ENCODE assay signal across 8 cellular contexts in the genomic region with DNA sequence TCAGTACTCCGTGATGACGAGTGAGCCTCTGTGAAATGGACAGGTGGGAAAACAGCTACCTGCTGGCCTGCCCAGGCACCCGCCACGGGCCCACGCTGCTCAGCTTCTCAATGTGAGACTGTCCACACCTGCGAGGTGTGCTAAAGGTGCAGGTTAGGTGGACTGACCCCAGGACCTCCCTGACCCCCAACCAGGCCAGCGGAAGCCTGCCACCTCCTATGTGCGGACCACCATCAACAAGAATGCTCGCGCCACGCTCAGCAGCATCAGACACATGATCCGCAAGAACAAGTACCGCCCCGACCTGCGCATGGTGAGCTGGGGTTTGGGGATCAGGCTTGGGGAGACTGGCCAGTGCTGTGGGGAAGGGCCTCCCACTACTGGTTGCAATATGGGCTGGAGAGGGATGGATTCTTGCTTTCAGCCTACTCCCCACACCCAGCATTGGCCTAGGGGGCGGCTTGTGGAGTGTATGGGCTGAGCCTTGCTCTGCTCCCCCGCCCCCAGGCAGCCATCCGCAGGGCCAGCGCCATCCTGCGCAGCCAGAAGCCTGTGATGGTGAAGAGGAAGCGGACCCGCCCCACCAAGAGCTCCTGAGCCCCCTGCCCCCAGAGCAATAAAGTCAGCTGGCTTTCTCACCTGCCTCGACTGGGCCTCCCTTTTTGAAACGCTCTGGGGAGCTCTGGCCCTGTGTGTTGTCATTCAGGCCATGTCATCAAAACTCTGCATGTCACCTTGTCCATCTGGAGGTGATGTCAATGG. TPM values are rescaled to one million over a fixed set of nuclear protein-coding genes. Genes with fewer than 3 reads are reported as not detected.
DNase-seq lines count a peak whose midpoint lies in the region; ATAC-seq and TF ChIP-seq lines count a peak whose summit lies in the region.

No MANE protein-coding gene starts in this region.

- 96% methylated on average over 15 to 20 of the region's 24 CpGs for WGBS in mesodermal cell (ENCODE audit: insufficient coverage in 2 of 2), 2 experiments

- TF ChIP-seq CTCF in AG04449 (IDR thresholded peaks at IDR 0.05; ENCODE audit: insufficient read depth, low read length, missing control alignments) = no peak
- no peak for TF ChIP-seq CTCF in HFF-Myc (IDR thresholded peaks at IDR 0.05; ENCODE audit: low read depth, low read length, missing control alignments)
- no peak for TF ChIP-seq CTCF in astrocyte of the spinal cord (IDR thresholded peaks at IDR 0.05; ENCODE audit: low read depth, low read length)

- in situ Hi-C loops in astrocyte of the spinal cord (cut with HindIII; ENCODE audit: low sequenced_read_pairs) = no loop called here

- ATAC-seq in HG02840 (IDR thresholded peaks at IDR 0.05; ENCODE audit: low FRiP score, unreplicated experiment) = no peak
- ATAC-seq in HG03196 (IDR thresholded peaks at IDR 0.05; ENCODE audit: unreplicated experiment) = no peak

- H3K4me3 ChIP-seq in AG04449 (ENCODE audit: low read depth, low read length) = peak overlapping the region; percentile 97
- H3K4me3 ChIP-seq in HFF-Myc (replicated peaks; ENCODE audit: low read depth, low read length) = peak overlapping the region; percentile 96
- peak overlapping the region; percentile 99 for H3K4me3 ChIP-seq in astrocyte of the spinal cord (ENCODE audit: low read depth, low read length)
- peak overlapping the region; percentile 97 for H3K4me3 ChIP-seq in mesodermal cell (ENCODE audit: extremely low read depth, insufficient read depth, low read length, poor library complexity, severe bottlenecking)

- H3K27ac ChIP-seq in mesodermal cell (ENCODE audit: low read depth, low read length, severe bottlenecking) = no peak overlapping the region

- H3K36me3 ChIP-seq in mesodermal cell (ENCODE audit: control insufficient read depth, insufficient read depth, low read length) = peaks cover 49% of the 10 kb centered on the region

- no peak for DNase-seq in AG04449 (ENCODE audit: low read depth, low spot score)
- DNase-seq in HFF-Myc (ENCODE audit: extremely low read depth, low read depth) = no peak
- DNase-seq in astrocyte of the spinal cord (ENCODE audit: low read depth, low spot score) = no peak
- no peak for DNase-seq in DMS79 (lab: John Stamatoyannopoulos, UW)
- DNase-seq in retina = no peak

- H3K9me3 ChIP-seq in mesodermal cell (ENCODE audit: control insufficient read depth, low read length) = no peaks in the 10 kb centered on the region

- H3K4me1 ChIP-seq in mesodermal cell (ENCODE audit: control insufficient read depth, insufficient read depth, low read length, poor library complexity, severe bottlenecking) = peaks cover 40% of the 10 kb centered on the region

- CTCF ChIA-PET in AG04449 (lab: Yijun Ruan, JAX) = interaction anchor here (1.0 to 5.3 kb wide), 7 partner anchors 9 to 227 kb away, joined by 3 to 33 read pairs (median 5); no protein-coding TSS in a partner anchor

- POLR2A ChIA-PET in AG04449 (lab: Yijun Ruan, JAX) = interaction anchor here (1.0 to 10.8 kb wide), 4 partner anchors 14 to 49 kb away, joined by 3 to 86 read pairs (median 4); partner anchors contain the start of genes KMT5C and UBE2S

RNA-seq across cellular contexts. Expression of gene RPL28, which starts 2.2 kb away (rescaled TPM):
- polyA plus RNA-seq in mesodermal cell (2013, experiment 1 of 2) = 2,245 TPM
- polyA plus RNA-seq in mesodermal cell (2013, experiment 2 of 2) = 1,934 TPM

RNA-seq across cellular contexts. Expression of gene TMEM238, which starts 3.8 kb away (rescaled TPM):
- polyA plus RNA-seq in mesodermal cell (2013, experiment 1 of 2) = not detected
- not detected for polyA plus RNA-seq in mesodermal cell (2013, experiment 2 of 2)

RNA-seq across cellular contexts. Expression of gene TMEM190, which starts 11.3 kb away (rescaled TPM):
- polyA plus RNA-seq in mesodermal cell (2013, experiment 1 of 2) = 1.8 TPM
- 3.9 TPM for polyA plus RNA-seq in mesodermal cell (2013, experiment 2 of 2)

RNA-seq across cellular contexts. Expression of gene IL11, which starts 17.7 kb away (rescaled TPM):
- polyA plus RNA-seq in mesodermal cell (2013, experiment 1 of 2) = 33.4 TPM
- polyA plus RNA-seq in mesodermal cell (2013, experiment 2 of 2) = 27.1 TPM

RNA-seq across cellular contexts. Expression of gene UBE2S, which starts 19.7 kb away (rescaled TPM):
- polyA plus RNA-seq in mesodermal cell (2013, experiment 1 of 2) = 208 TPM
- 207 TPM for polyA plus RNA-seq in mesodermal cell (2013, experiment 2 of 2)
